ENCODE assay signal across 2 cellular contexts in the genomic region with DNA sequence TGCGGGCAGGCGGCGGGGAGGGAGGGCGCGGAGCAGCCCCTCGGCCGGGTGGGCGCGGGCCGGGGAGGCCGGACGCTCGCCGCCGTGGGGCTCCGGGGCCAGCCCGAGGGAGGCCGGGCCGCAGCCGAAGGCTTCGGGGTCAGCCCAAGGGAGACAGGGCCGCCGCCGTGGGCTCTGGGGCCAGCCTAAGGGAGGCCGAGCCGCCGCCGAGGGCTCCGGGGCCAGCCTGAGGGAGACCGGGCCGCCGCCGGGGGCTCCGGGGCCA.
TF ChIP-seq lines count a peak whose summit lies in the region.

No MANE protein-coding gene starts in this region.

TF ChIP-seq in K562, 482 proteins besides CTCF, POLR2A, EP300 and RAD21 (continued from another document and continues in another):
- TF ChIP-seq PHF20 (IDR thresholded peaks at IDR 0.05; ENCODE audit: partially characterized antibody) (no peak), ZFP30 (CRISPR knock-in tag; IDR thresholded peaks at IDR 0.05; ENCODE audit: borderline replicate concordance) (no peak), KLF13 (tag; IDR thresholded peaks at IDR 0.05; ENCODE audit: borderline replicate concordance, low read depth) (no peak), COPS2 (conservative IDR thresholded peaks at IDR 0.05) (no peak), RBBP5 (IDR thresholded peaks at IDR 0.05; ENCODE audit: borderline replicate concordance, insufficient read depth, low read length, poor library complexity, severe bottlenecking) (peak; percentile 18), ZKSCAN1 (IDR thresholded peaks at IDR 0.05; ENCODE audit: low read depth, low read length) (no peak), SMAD4 (CRISPR knock-in tag; conservative IDR thresholded peaks at IDR 0.05) (0 out of 2 replicates have a peak, but pooled peaks have one; percentile 8), PHF8 (IDR thresholded peaks at IDR 0.05; ENCODE audit: borderline replicate concordance, low read length) (peak; percentile 83; the same call in 1 of the 2 replicates), HIVEP1 (CRISPR knock-in tag; IDR thresholded peaks at IDR 0.05) (no peak), ZNF584 (CRISPR knock-in tag; IDR thresholded peaks at IDR 0.05; ENCODE audit: low read depth) (no peak), ZNF699 (CRISPR knock-in tag; IDR thresholded peaks at IDR 0.05; ENCODE audit: insufficient replicate concordance) (no peak), POLR2G (IDR thresholded peaks at IDR 0.05; ENCODE audit: low read depth, low read length) (peak; percentile 74), TRIM24 (IDR thresholded peaks at IDR 0.05) (no peak), HDAC6 (IDR thresholded peaks at IDR 0.05; ENCODE audit: low read depth, low read length) (no peak), HMG20B (CRISPR knock-in tag; IDR thresholded peaks at IDR 0.05) (no peak), SP1 (CRISPR knock-in tag; IDR thresholded peaks at IDR 0.05) (peak; percentile 36; the same call in 1 of the 2 replicates), SMAD1 (IDR thresholded peaks at IDR 0.05; ENCODE audit: low read depth, low read length, partially characterized antibody) (no peak), E2F3 (CRISPR knock-in tag; IDR thresholded peaks at IDR 0.05) (no peak)
- TF ChIP-seq, protein P1, sequence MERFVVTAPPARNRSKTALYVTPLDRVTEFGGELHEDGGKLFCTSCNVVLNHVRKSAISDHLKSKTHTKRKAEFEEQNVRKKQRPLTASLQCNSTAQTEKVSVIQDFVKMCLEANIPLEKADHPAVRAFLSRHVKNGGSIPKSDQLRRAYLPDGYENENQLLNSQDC (CRISPR knock-in tag; IDR thresholded peaks at IDR 0.05), result no peak
- TF ChIP-seq, protein P2, sequence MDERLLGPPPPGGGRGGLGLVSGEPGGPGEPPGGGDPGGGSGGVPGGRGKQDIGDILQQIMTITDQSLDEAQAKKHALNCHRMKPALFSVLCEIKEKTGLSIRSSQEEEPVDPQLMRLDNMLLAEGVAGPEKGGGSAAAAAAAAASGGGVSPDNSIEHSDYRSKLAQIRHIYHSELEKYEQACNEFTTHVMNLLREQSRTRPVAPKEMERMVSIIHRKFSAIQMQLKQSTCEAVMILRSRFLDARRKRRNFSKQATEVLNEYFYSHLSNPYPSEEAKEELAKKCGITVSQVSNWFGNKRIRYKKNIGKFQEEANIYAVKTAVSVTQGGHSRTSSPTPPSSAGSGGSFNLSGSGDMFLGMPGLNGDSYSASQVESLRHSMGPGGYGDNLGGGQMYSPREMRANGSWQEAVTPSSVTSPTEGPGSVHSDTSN (CRISPR knock-in tag; IDR thresholded peaks at IDR 0.05; ENCODE audit: low read depth), result no peak
- TF ChIP-seq, protein P2 (tag; conservative IDR thresholded peaks at IDR 0.05; ENCODE audit: low read depth), result no peak
- TF ChIP-seq, protein P3, sequence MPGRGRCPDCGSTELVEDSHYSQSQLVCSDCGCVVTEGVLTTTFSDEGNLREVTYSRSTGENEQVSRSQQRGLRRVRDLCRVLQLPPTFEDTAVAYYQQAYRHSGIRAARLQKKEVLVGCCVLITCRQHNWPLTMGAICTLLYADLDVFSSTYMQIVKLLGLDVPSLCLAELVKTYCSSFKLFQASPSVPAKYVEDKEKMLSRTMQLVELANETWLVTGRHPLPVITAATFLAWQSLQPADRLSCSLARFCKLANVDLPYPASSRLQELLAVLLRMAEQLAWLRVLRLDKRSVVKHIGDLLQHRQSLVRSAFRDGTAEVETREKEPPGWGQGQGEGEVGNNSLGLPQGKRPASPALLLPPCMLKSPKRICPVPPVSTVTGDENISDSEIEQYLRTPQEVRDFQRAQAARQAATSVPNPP (IDR thresholded peaks at IDR 0.05; ENCODE audit: borderline replicate concordance, insufficient read depth, insufficient read length), result no peak
- TF ChIP-seq, protein P4, sequence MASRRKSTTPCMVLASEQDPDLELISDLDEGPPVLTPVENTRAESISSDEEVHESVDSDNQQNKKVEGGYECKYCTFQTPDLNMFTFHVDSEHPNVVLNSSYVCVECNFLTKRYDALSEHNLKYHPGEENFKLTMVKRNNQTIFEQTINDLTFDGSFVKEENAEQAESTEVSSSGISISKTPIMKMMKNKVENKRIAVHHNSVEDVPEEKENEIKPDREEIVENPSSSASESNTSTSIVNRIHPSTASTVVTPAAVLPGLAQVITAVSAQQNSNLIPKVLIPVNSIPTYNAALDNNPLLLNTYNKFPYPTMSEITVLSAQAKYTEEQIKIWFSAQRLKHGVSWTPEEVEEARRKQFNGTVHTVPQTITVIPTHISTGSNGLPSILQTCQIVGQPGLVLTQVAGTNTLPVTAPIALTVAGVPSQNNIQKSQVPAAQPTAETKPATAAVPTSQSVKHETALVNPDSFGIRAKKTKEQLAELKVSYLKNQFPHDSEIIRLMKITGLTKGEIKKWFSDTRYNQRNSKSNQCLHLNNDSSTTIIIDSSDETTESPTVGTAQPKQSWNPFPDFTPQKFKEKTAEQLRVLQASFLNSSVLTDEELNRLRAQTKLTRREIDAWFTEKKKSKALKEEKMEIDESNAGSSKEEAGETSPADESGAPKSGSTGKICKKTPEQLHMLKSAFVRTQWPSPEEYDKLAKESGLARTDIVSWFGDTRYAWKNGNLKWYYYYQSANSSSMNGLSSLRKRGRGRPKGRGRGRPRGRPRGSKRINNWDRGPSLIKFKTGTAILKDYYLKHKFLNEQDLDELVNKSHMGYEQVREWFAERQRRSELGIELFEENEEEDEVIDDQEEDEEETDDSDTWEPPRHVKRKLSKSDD (conservative IDR thresholded peaks at IDR 0.05; ENCODE audit: low read length), result peak; percentile 48; the same call in 1 of the 2 replicates
- TF ChIP-seq, protein P5, sequence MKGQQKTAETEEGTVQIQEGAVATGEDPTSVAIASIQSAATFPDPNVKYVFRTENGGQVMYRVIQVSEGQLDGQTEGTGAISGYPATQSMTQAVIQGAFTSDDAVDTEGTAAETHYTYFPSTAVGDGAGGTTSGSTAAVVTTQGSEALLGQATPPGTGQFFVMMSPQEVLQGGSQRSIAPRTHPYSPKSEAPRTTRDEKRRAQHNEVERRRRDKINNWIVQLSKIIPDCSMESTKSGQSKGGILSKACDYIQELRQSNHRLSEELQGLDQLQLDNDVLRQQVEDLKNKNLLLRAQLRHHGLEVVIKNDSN (CRISPR knock-in tag; IDR thresholded peaks at IDR 0.05), result no peak

TF ChIP-seq in liver, 16 proteins besides CTCF, POLR2A, EP300 and RAD21:
- TF ChIP-seq, protein P6, sequence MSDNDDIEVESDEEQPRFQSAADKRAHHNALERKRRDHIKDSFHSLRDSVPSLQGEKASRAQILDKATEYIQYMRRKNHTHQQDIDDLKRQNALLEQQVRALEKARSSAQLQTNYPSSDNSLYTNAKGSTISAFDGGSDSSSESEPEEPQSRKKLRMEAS (IDR thresholded peaks at IDR 0.05), result no peak
- TF ChIP-seq, protein P7, sequence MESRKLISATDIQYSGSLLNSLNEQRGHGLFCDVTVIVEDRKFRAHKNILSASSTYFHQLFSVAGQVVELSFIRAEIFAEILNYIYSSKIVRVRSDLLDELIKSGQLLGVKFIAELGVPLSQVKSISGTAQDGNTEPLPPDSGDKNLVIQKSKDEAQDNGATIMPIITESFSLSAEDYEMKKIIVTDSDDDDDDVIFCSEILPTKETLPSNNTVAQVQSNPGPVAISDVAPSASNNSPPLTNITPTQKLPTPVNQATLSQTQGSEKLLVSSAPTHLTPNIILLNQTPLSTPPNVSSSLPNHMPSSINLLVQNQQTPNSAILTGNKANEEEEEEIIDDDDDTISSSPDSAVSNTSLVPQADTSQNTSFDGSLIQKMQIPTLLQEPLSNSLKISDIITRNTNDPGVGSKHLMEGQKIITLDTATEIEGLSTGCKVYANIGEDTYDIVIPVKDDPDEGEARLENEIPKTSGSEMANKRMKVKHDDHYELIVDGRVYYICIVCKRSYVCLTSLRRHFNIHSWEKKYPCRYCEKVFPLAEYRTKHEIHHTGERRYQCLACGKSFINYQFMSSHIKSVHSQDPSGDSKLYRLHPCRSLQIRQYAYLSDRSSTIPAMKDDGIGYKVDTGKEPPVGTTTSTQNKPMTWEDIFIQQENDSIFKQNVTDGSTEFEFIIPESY (IDR thresholded peaks at IDR 0.05), result no peak
- TF ChIP-seq FOXA2 (IDR thresholded peaks at IDR 0.05), result no peak
